1 cellular context compared by ENCODE assay signal in the genomic region with DNA sequence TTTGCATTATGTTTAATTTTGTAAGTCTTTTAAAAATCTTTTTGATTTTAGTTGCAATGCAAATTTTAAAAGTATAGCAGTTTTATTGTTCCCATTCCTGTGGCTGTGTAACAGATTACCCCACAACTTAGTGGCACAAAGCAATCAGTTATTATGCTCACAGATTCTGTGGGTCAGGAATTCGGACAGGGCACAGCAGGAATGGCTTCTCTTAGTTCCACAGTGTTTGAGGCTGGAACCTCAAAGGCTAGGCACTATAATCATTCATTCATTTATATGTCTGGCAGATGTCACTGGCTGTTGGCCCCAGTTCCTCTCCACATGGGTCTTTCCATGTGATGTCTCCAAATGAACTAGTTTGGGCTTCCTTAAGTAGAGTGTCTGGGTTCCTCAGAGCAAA.
TF ChIP-seq lines count a peak whose summit lies in the region.

No MANE protein-coding gene starts in this region.

TF ChIP-seq in A549, 52 proteins besides CTCF, POLR2A, EP300 and RAD21 (continued from another document):
- TF ChIP-seq, protein P1, sequence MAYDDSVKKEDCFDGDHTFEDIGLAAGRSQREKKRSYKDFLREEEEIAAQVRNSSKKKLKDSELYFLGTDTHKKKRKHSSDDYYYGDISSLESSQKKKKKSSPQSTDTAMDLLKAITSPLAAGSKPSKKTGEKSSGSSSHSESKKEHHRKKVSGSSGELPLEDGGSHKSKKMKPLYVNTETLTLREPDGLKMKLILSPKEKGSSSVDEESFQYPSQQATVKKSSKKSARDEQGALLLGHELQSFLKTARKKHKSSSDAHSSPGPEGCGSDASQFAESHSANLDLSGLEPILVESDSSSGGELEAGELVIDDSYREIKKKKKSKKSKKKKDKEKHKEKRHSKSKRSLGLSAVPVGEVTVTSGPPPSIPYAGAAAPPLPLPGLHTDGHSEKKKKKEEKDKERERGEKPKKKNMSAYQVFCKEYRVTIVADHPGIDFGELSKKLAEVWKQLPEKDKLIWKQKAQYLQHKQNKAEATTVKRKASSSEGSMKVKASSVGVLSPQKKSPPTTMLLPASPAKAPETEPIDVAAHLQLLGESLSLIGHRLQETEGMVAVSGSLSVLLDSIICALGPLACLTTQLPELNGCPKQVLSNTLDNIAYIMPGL (CRISPR knock-in tag; IDR thresholded peaks at IDR 0.05; ENCODE audit: borderline replicate concordance), result no peak
- no peak for TF ChIP-seq PBX3 (IDR thresholded peaks at IDR 0.05)
- TF ChIP-seq HES2 (IDR thresholded peaks at IDR 0.05), result no peak
- TF ChIP-seq NFE2L2 (conservative IDR thresholded peaks at IDR 0.05; ENCODE audit: low read length), result no peak
- TF ChIP-seq FOSL2 (IDR thresholded peaks at IDR 0.05), result no peak
- no peak for TF ChIP-seq FOSL2 (CRISPR knock-in tag; IDR thresholded peaks at IDR 0.05)
- no peak for TF ChIP-seq MAX (IDR thresholded peaks at IDR 0.05)
